11 cellular contexts compared by ENCODE assay signal in genomic region chr12:44835641-44836379, GRCh38. TPM values are rescaled to one million over a fixed set of nuclear protein-coding genes. Genes with fewer than 3 reads are reported as not detected.
DNase-seq lines count a peak whose midpoint lies in the region; ATAC-seq and TF ChIP-seq lines count a peak whose summit lies in the region.
"Had no signal": no experiment of that assay in that cellular context is flagged by ENCODE, and none has a peak within 500 bp of the region (broad histone marks: within the 10 kb centered on the region; RNA-seq: fewer than 3 reads in every experiment).

No MANE protein-coding gene starts in this region.

- H3K27ac ChIP-seq in CD4-positive, alpha-beta T cell (ENCODE audit: low read depth, low read length): peak overlapping the region; percentile 59

- CTCF ChIA-PET in CD4-positive, alpha-beta T cell (lab: Charles Lee): interaction anchor here (1.4 to 4.1 kb wide), 2 partner anchors 12 to 40 kb away, joined by 5 to 24 read pairs; partner anchors contain the start of gene NELL2

- in situ Hi-C loops in astrocyte of the spinal cord (cut with HindIII; ENCODE audit: low sequenced_read_pairs): no loop called here

- peak in 1 of 10 experiments; percentile 16 for DNase-seq in CD4-positive, alpha-beta T cell
- DNase-seq in NCI-H446 (lab: John Stamatoyannopoulos, UW) (peak; percentile 61 to 75), astrocyte of the spinal cord (ENCODE audit: low read depth, low spot score) (peak; percentile 1), mucosa of descending colon (no peak), NCI-H226 (no peak), SIG-M5 (lab: John Stamatoyannopoulos, UW) (no peak), DMS53 (lab: John Stamatoyannopoulos, UW) (no peak)
- DNase-seq in activated CD4-positive, CD25-positive, alpha-beta regulatory T cell treated with anti-CD3 and anti-CD28 coated beads, Interleukin-2, amount 50 U/mL, for 72 hours: no peak
- DNase-seq: NCI-H1694 had no signal

- H3K36me3 Mint-ChIP-seq in CD4-positive, alpha-beta T cell (ENCODE audit: low read depth): no peaks in the 10 kb centered on the region
- H3K36me3 Mint-ChIP-seq: stimulated activated memory B cell treated with anti-CD40 and anti-IgM and Interleukin-4, amounts not matched to agents 10 μg/mL and 1 μg/mL and 100 μg/mL, for 72 hours had no signal

- POLR2A ChIA-PET in CD4-positive, alpha-beta T cell (lab: Charles Lee): interaction anchor here (0.7 to 3.5 kb wide), 8 partner anchors 8 to 40 kb away, joined by 3 to 20 read pairs (median 6); partner anchors contain the start of gene NELL2

- intact Hi-C loops in CD4-positive, alpha-beta T cell (cut with DNase I, micrococcal nuclease): no loop called here
- intact Hi-C loops in mucosa of descending colon (cut with DNase I, micrococcal nuclease): no loop called here

- H3K9me3 ChIP-seq in CD4-positive, alpha-beta T cell (ENCODE audit: control insufficient read depth, low read length): no peaks in the 10 kb centered on the region
- H3K9me3 ChIP-seq in mucosa of descending colon: no peaks in the 10 kb centered on the region

- H3K27me3 Mint-ChIP-seq in CD4-positive, alpha-beta T cell: no peaks in the 10 kb centered on the region
- H3K27me3 Mint-ChIP-seq: stimulated activated memory B cell treated with anti-CD40 and anti-IgM and Interleukin-4, amounts not matched to agents 10 μg/mL and 1 μg/mL and 100 μg/mL, for 72 hours had no signal

- ATAC-seq in CD4-positive, alpha-beta T cell (ENCODE audit: poor library complexity): peak; percentile 94
- peak; percentile 22 for ATAC-seq in mucosa of descending colon
- ATAC-seq: stimulated activated memory B cell treated with anti-CD40 and anti-IgM and Interleukin-4, amounts not matched to agents 10 μg/mL and 1 μg/mL and 100 μg/mL, for 72 hours had no signal

- peak overlapping the region; percentile 57 for H3K4me3 Mint-ChIP-seq in CD4-positive, alpha-beta T cell
- H3K4me3 Mint-ChIP-seq: stimulated activated memory B cell treated with anti-CD40 and anti-IgM and Interleukin-4, amounts not matched to agents 10 μg/mL and 1 μg/mL and 100 μg/mL, for 72 hours had no signal

- no peaks in the 10 kb centered on the region for H3K36me3 ChIP-seq in mucosa of descending colon (ENCODE audit: low read depth)

- H3K4me3 ChIP-seq in astrocyte of the spinal cord (ENCODE audit: low read depth, low read length) (no peak overlapping the region), mucosa of descending colon (no peak overlapping the region)

- peaks cover 82% of the 10 kb centered on the region for H3K4me1 Mint-ChIP-seq in CD4-positive, alpha-beta T cell (ENCODE audit: low read depth)
- H3K4me1 Mint-ChIP-seq: stimulated activated memory B cell treated with anti-CD40 and anti-IgM and Interleukin-4, amounts not matched to agents 10 μg/mL and 1 μg/mL and 100 μg/mL, for 72 hours had no signal

- no peaks in the 10 kb centered on the region for H3K9me3 Mint-ChIP-seq in CD4-positive, alpha-beta T cell
- H3K9me3 Mint-ChIP-seq: stimulated activated memory B cell treated with anti-CD40 and anti-IgM and Interleukin-4, amounts not matched to agents 10 μg/mL and 1 μg/mL and 100 μg/mL, for 72 hours had no signal

- peak overlapping the region; percentile 91 for H3K27ac Mint-ChIP-seq in CD4-positive, alpha-beta T cell
- H3K27ac Mint-ChIP-seq: stimulated activated memory B cell treated with anti-CD40 and anti-IgM and Interleukin-4, amounts not matched to agents 10 μg/mL and 1 μg/mL and 100 μg/mL, for 72 hours had no signal

- peaks cover 12% of the 10 kb centered on the region for H3K4me1 ChIP-seq in mucosa of descending colon (ENCODE audit: low read depth)

- TF ChIP-seq CTCF in CD4-positive, alpha-beta T cell (IDR thresholded peaks at IDR 0.05): no peak
- no peak for TF ChIP-seq CTCF in astrocyte of the spinal cord (IDR thresholded peaks at IDR 0.05; ENCODE audit: low read depth, low read length)
- TF ChIP-seq CTCF in mucosa of descending colon (IDR thresholded peaks at IDR 0.05): no peak

- no peaks in the 10 kb centered on the region for H3K27me3 ChIP-seq in CD4-positive, alpha-beta T cell (ENCODE audit: control insufficient read depth, insufficient read depth, low read length)

RNA-seq across cellular contexts. Expression of gene NELL2, which starts 40.3 kb away (rescaled TPM):
- 100 to 1,000 TPM; 142 to 147 TPM for total RNA-seq in CD4-positive, alpha-beta T cell
- total RNA-seq in mucosa of descending colon: 1 to 10 TPM; 2.4 to 7.4 (median 5.8) TPM
- total RNA-seq: lung microvascular endothelial cell had no signal

Comparison
In these comparisons a context has a peak if more than half of its experiments do, and no peak if none do; other contexts are left out.
1. DNase-seq: peak in NCI-H446 (2 of 2) and astrocyte of the spinal cord (single experiment); none in mucosa of descending colon (0 of 3), NCI-H226 (single experiment), activated CD4-positive, CD25-positive, alpha-beta regulatory T cell treated with anti-CD3 and anti-CD28 coated beads, Interleukin-2, amount 50 U/mL, for 72 hours (single experiment), SIG-M5 (single experiment) and DMS53 (single experiment).
2. RNA of gene NELL2, which starts 40.3 kb away (total RNA-seq): 142 to 147 TPM in CD4-positive, alpha-beta T cell; 2.4 to 7.4 TPM in mucosa of descending colon; every median in the first group is over 10 times any median in the second.